ENCODE assay signal across 8 cellular contexts in genomic region chr19:53365134-53365898, GRCh38. TPM values are rescaled to one million over a fixed set of nuclear protein-coding genes. Genes with fewer than 3 reads are reported as not detected.
A peak's percentile ranks its signal among the peaks of the same experiment; 100 is the strongest.
DNase-seq lines count a peak whose midpoint lies in the region; FAIRE-seq and TF ChIP-seq lines count a peak whose summit lies in the region.

ZNF525 (plus strand) TSS chr19:53365705; CDS start chr19:53372282, 6,577 bp downstream.

- H3K4me3 ChIP-seq in MG63 (peak within 1 kb of the TSS; percentile 61), SK-N-MC (peak within 1 kb of the TSS; percentile 81), ovary (peak within 1 kb of the TSS; percentile 66), thymus (ENCODE audit: low read length) (peak within 1 kb of the TSS; percentile 74)

- TF ChIP-seq CTCF in ovary (IDR thresholded peaks at IDR 0.05): peak in 1 of 3 donors; percentile 17

- intact Hi-C loops in head of caudate nucleus (cut with DNase I) (no loop called here), ovary (cut with DNase I) (no loop called here)

- H3K27me3 ChIP-seq in MG63 (no peaks in the 10 kb centered on the region), ovary (no peaks in the 10 kb centered on the region), thymus (ENCODE audit: control insufficient read depth, insufficient read depth) (no peaks in the 10 kb centered on the region)

- no peak for FAIRE-seq in H54 (lab: Jason Lieb, UNC)

- WGBS in ovary, 3 donors: 0 to 1% (median 0%) methylated on average over 33 to 45 of the region's 45 CpGs
- 2% methylated on average over 45 of the region's 45 CpGs for WGBS in thymus

- no peaks in the 10 kb centered on the region for H3K36me3 ChIP-seq in ES-I3 (ENCODE audit: insufficient read depth, low read length)
- no peaks in the 10 kb centered on the region for H3K36me3 ChIP-seq in MG63
- H3K36me3 ChIP-seq in SK-N-MC (ENCODE audit: insufficient read depth, low read length): no peaks in the 10 kb centered on the region
- H3K36me3 ChIP-seq in ovary: no peaks in the 10 kb centered on the region
- H3K36me3 ChIP-seq in thymus (ENCODE audit: control insufficient read depth, insufficient read depth): no peaks in the 10 kb centered on the region

- peak; percentile 84 for TF ChIP-seq POLR2A in H54 (IDR thresholded peaks at IDR 0.05; ENCODE audit: low read depth, low read length)
- TF ChIP-seq POLR2A in ovary (IDR thresholded peaks at IDR 0.05): no peak

- H3K4me1 ChIP-seq in ES-I3 (ENCODE audit: insufficient read depth, low read length) (no peaks in the 10 kb centered on the region; the same call in 1 of the 2 replicates), ovary (ENCODE audit: insufficient read depth) (no peaks in the 10 kb centered on the region), thymus (ENCODE audit: control insufficient read depth, insufficient read depth, low read length) (no peaks in the 10 kb centered on the region)

- DNase-seq in H54 (ENCODE audit: insufficient read length, low spot score): peak; percentile 90
- peak; percentile 79 for DNase-seq in MG63
- peak; percentile 16 for DNase-seq in SK-N-MC (ENCODE audit: low read depth, low spot score)
- DNase-seq in activated naive CD4-positive, alpha-beta T cell treated with anti-CD3 and anti-CD28 coated beads, Interleukin-2, amount 50 U/mL, for 16 hours: peak; percentile 98
- peak; percentile 79 to 96 (median 92) for DNase-seq in head of caudate nucleus
- DNase-seq in ovary: peak; percentile 89 to 96 (median 94)

- H3K9ac ChIP-seq in ES-I3 (ENCODE audit: low read depth, low read length): peak within 1 kb of the TSS; percentile 98
- H3K9ac ChIP-seq in SK-N-MC (ENCODE audit: insufficient read length): peak within 1 kb of the TSS; percentile 76

- no peak for TF ChIP-seq EP300 in ovary (IDR thresholded peaks at IDR 0.05)

- no peak within 1 kb of the TSS for H3K27ac ChIP-seq in SK-N-MC
- H3K27ac ChIP-seq in ovary: peak within 1 kb of the TSS; percentile 47 to 76
- H3K27ac ChIP-seq in thymus (ENCODE audit: low read depth): peak within 1 kb of the TSS; percentile 92

- no peaks in the 10 kb centered on the region for H3K9me3 ChIP-seq in ES-I3 (ENCODE audit: control insufficient read depth, insufficient read depth, low read length)
- no peaks in the 10 kb centered on the region for H3K9me3 ChIP-seq in MG63
- H3K9me3 ChIP-seq in SK-N-MC (ENCODE audit: low read depth, low read length): no peaks in the 10 kb centered on the region
- H3K9me3 ChIP-seq in ovary: no peaks in the 10 kb centered on the region
- peaks cover 1% of the 10 kb centered on the region for H3K9me3 ChIP-seq in thymus (ENCODE audit: control insufficient read depth)

RNA-seq across cellular contexts. Expression of gene ZNF525, which starts in this region (rescaled TPM):
- 1.1 and 2.7 TPM in 2 replicates for total RNA-seq in MG63 (2014; rRNA removed; shearing (Covaris generic); ENCODE audit: low replicate concordance)
- total RNA-seq in ovary: 10 to 100 TPM in 6 of 7 donors, 1 to 10 TPM in 1; 4.0 to 25.7 (median 18.8) TPM
- 1 to 10 TPM; 6.2 to 8.1 TPM for polyA plus RNA-seq in ovary
- 12.8 TPM for polyA plus RNA-seq in thymus

Comparison
In these comparisons a context has a peak if more than half of its experiments do, and no peak if none do; other contexts are left out.
1. DNase-seq: peak in every context shown above with its lines; median percentile 98 in activated naive CD4-positive, alpha-beta T cell treated with anti-CD3 and anti-CD28 coated beads, Interleukin-2, amount 50 U/mL, for 16 hours; 94 in ovary; 92 in head of caudate nucleus; 90 in H54; 79 in MG63; 16 in SK-N-MC.